In the genomic region with DNA sequence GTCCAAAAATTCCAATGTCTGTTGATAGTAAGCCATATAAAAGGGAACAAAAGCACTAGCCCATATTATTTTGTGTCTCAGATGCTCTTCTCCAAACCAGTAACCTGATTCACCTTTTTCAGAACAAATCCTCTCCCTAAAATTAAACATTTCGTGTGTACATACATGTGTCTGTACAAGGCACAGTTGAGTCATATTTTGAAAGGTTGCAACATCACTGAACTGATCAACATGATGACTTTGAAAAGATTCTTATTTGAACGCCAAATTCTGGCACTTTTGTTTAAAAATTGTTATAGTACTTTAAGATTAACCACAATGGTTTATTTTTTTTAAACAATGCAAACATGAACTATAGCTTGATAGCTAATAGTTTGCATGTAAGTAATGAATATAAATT, we compare ENCODE assay signal across 21 cellular contexts.
"Had no signal": no experiment of that assay in that cellular context is flagged by ENCODE, and none has a peak within 500 bp of the region (broad histone marks: within the 10 kb centered on the region; RNA-seq: fewer than 3 reads in every experiment).

No MANE protein-coding gene starts in this region.

- H3K27ac Mint-ChIP-seq: activated B cell treated with CpG ODN at 0.5 μM for 24 hours; activated CD8-positive, alpha-beta T cell treated with anti-CD3 and anti-CD28 coated beads for 36 hours; activated naive CD4-positive, alpha-beta T cell treated with anti-CD3 and anti-CD28 coated beads, Interleukin-2, amount 50 U/mL, for 72 hours; endodermal cell; immature natural killer cell; naive thymus-derived CD8-positive, alpha-beta T cell had no signal

- ATAC-seq: activated CD8-positive, alpha-beta T cell treated with anti-CD3 and anti-CD28 coated beads for 36 hours; activated naive CD4-positive, alpha-beta T cell treated with anti-CD3 and anti-CD28 coated beads, Interleukin-2, amount 50 U/mL, for 72 hours; activated T-cell treated with anti-CD3 and anti-CD28 coated beads, Interleukin-2, amount 50 U/mL, for 4 hours; gastrocnemius medialis; naive thymus-derived CD8-positive, alpha-beta T cell; psoas muscle had no signal

- H3K36me3 Mint-ChIP-seq: activated naive CD4-positive, alpha-beta T cell treated with anti-CD3 and anti-CD28 coated beads, Interleukin-2, amount 50 U/mL, for 72 hours; immature natural killer cell; naive thymus-derived CD8-positive, alpha-beta T cell had no signal

- H2AFZ ChIP-seq: parathyroid adenoma had no signal

- H3K79me2 ChIP-seq: parathyroid adenoma had no signal

- H3K36me3 ChIP-seq: cardiac muscle cell, esophagus muscularis mucosa, gastrocnemius medialis, tibial nerve had no signal

- DNase-seq: activated B cell treated with CpG ODN at 0.5 μM for 24 hours; activated CD4-positive, alpha-beta T cell treated with anti-CD3 and anti-CD28 coated beads, Interleukin-2, amount 50 U/mL, for 1 hour; activated CD8-positive, alpha-beta T cell treated with anti-CD3 and anti-CD28 coated beads for 36 hours; activated naive CD4-positive, alpha-beta T cell; activated T-cell treated with anti-CD3 and anti-CD28 coated beads, Interleukin-2, amount 50 U/mL, for 4 hours; endodermal cell; gastrocnemius medialis; hypothalamus; immature natural killer cell; naive thymus-derived CD8-positive, alpha-beta T cell; nucleus accumbens; psoas muscle; stimulated activated CD4-positive, alpha-beta T cell treated with anti-CD3 and anti-CD28 coated beads, Interleukin-2, amount 100 ng/mL, for 48 hours; stimulated activated naive CD4-positive, alpha-beta T cell treated with Interleukin-2 at 50 U/mL for 16 hours; T-helper 2 cell had no signal

- H3K4me3 Mint-ChIP-seq: activated B cell treated with CpG ODN at 0.5 μM for 24 hours; activated CD8-positive, alpha-beta T cell treated with anti-CD3 and anti-CD28 coated beads for 36 hours; activated T-cell treated with anti-CD3 and anti-CD28 coated beads, Interleukin-2, amount 50 U/mL, for 4 hours; endodermal cell; immature natural killer cell; naive thymus-derived CD8-positive, alpha-beta T cell; neural crest cell had no signal

- H3K27me3 ChIP-seq: cardiac muscle cell, esophagus muscularis mucosa, gastrocnemius medialis, tibial nerve had no signal

- H3K4me1 ChIP-seq: esophagus muscularis mucosa, gastrocnemius medialis, parathyroid adenoma, psoas muscle, tibial nerve had no signal

- H3K9me3 Mint-ChIP-seq: activated B cell treated with CpG ODN at 0.5 μM for 24 hours, endodermal cell, neural crest cell had no signal

- H3K27me3 Mint-ChIP-seq: activated B cell treated with CpG ODN at 0.5 μM for 24 hours; activated CD8-positive, alpha-beta T cell treated with anti-CD3 and anti-CD28 coated beads for 36 hours; naive thymus-derived CD8-positive, alpha-beta T cell had no signal

- H3K4me1 Mint-ChIP-seq: activated B cell treated with CpG ODN at 0.5 μM for 24 hours; endodermal cell; immature natural killer cell; naive thymus-derived CD8-positive, alpha-beta T cell had no signal

- H3K9me3 ChIP-seq: esophagus muscularis mucosa, gastrocnemius medialis, psoas muscle, tibial nerve had no signal

- H3K27ac ChIP-seq: cardiac muscle cell, esophagus muscularis mucosa, gastrocnemius medialis, parathyroid adenoma, psoas muscle, tibial nerve had no signal

- H3K4me3 ChIP-seq: cardiac muscle cell, esophagus muscularis mucosa, gastrocnemius medialis, psoas muscle, tibial nerve had no signal
